In genomic region chr2:204608261-204608660, GRCh38 we compare ENCODE assay signal across 15 cellular contexts.
A peak's percentile ranks its signal among the peaks of the same experiment; 100 is the strongest.
DNase-seq lines count a peak whose midpoint lies in the region; ATAC-seq, FAIRE-seq and TF ChIP-seq lines count a peak whose summit lies in the region.
"Had no signal": no experiment of that assay in that cellular context is flagged by ENCODE, and none has a peak within 500 bp of the region (broad histone marks: within the 10 kb centered on the region; RNA-seq: fewer than 3 reads in every experiment).

No MANE protein-coding gene starts in this region.

- WGBS in lung, 2 donors: 62 to 77% methylated on average over 2 of the region's 2 CpGs

- H3K9me3 ChIP-seq in lung (ENCODE audit: control insufficient read depth in 2 of 2, insufficient read depth in 1 of 2, low read length in 1 of 2): no peaks in the 10 kb centered on the region
- H3K9me3 ChIP-seq: tibial artery had no signal

- H3K27me3 ChIP-seq in lung (ENCODE audit: control insufficient read depth, insufficient read depth): no peaks in the 10 kb centered on the region
- H3K27me3 ChIP-seq: tibial artery had no signal

- intact Hi-C loops in activated CD4-positive, alpha-beta T cell treated with anti-CD3 and anti-CD28 coated beads, Interleukin-2, amount 10 ng/mL, durations not matched to agents 24 days and 14 days (cut with micrococcal nuclease): no loop called here

- no peaks in the 10 kb centered on the region; the same call in 1 of the 2 replicates for H3K27me3 Mint-ChIP-seq in HFFc6 (ENCODE audit: insufficient read depth)
- peaks cover 16% of the 10 kb centered on the region for H3K27me3 Mint-ChIP-seq in activated CD4-positive, alpha-beta T cell treated with anti-CD3 and anti-CD28 coated beads, Interleukin-2, amount 10 ng/mL, durations not matched to agents 24 days and 14 days
- H3K27me3 Mint-ChIP-seq in activated naive CD4-positive, alpha-beta T cell treated with anti-CD3 and anti-CD28 coated beads, Interleukin-2, amount 10 ng/mL, durations not matched to agents 7 days and 5 days: peaks cover 4% of the 10 kb centered on the region

- no peak overlapping the region for H3K4me3 ChIP-seq in lung
- H3K4me3 ChIP-seq: tibial artery had no signal

- ATAC-seq in lung (ENCODE audit: insufficient read depth, low FRiP score): peak; percentile 55
- ATAC-seq in HG02642 (IDR thresholded peaks at IDR 0.05; ENCODE audit: poor library complexity, unreplicated experiment): no peak

- no peak overlapping the region for H3K27ac ChIP-seq in lung (ENCODE audit: low read depth in 1 of 2, low read length in 1 of 2)
- H3K27ac ChIP-seq: tibial artery had no signal

- H3K4me1 Mint-ChIP-seq in HFFc6 (ENCODE audit: low read depth): peaks cover 58% of the 10 kb centered on the region
- no peaks in the 10 kb centered on the region for H3K4me1 Mint-ChIP-seq in activated CD4-positive, alpha-beta T cell treated with anti-CD3 and anti-CD28 coated beads, Interleukin-2, amount 10 ng/mL, durations not matched to agents 24 days and 14 days
- H3K4me1 Mint-ChIP-seq in activated naive CD4-positive, alpha-beta T cell treated with anti-CD3 and anti-CD28 coated beads, Interleukin-2, amount 10 ng/mL, durations not matched to agents 7 days and 5 days: no peaks in the 10 kb centered on the region

- CTCF ChIA-PET in activated naive CD4-positive, alpha-beta T cell treated with anti-CD3 and anti-CD28 coated beads, Interleukin-2, amount 10 ng/mL, durations not matched to agents 7 days and 5 days (lab: Charles Lee): no interaction called here

- H3K36me3 ChIP-seq in lung (ENCODE audit: control insufficient read depth in 2 of 2, insufficient read depth in 2 of 2, low read length in 2 of 2): no peaks in the 10 kb centered on the region
- H3K36me3 ChIP-seq: tibial artery had no signal

- FAIRE-seq in endometrium (lab: Jason Lieb, UNC): peak; percentile 88
- FAIRE-seq: small intestine had no signal

- no peak overlapping the region; the same call in 1 of the 2 replicates for H3K4me3 Mint-ChIP-seq in HFFc6
- no peak overlapping the region for H3K4me3 Mint-ChIP-seq in activated CD4-positive, alpha-beta T cell treated with anti-CD3 and anti-CD28 coated beads, Interleukin-2, amount 10 ng/mL, durations not matched to agents 24 days and 14 days
- H3K4me3 Mint-ChIP-seq in activated naive CD4-positive, alpha-beta T cell treated with anti-CD3 and anti-CD28 coated beads, Interleukin-2, amount 10 ng/mL, durations not matched to agents 7 days and 5 days: no peak overlapping the region
- H3K4me3 Mint-ChIP-seq: T-helper 2 cell treated with Interferon-gamma antibody and Interleukin-4, amounts not matched to agents 5 μg/mL and 100 μg/mL, for 36 hours had no signal

- peak; percentile 57 for DNase-seq in HFFc6
- no peak for DNase-seq in lung (ENCODE audit: low spot score)
- peak; percentile 73 for DNase-seq in stromal cell of bone marrow (ENCODE audit: low read depth)
- DNase-seq in activated CD4-positive, alpha-beta T cell treated with anti-CD3 and anti-CD28 coated beads, Interleukin-2, amount 10 ng/mL, durations not matched to agents 24 days and 14 days: no peak
- DNase-seq in HT-29 (ENCODE audit: low spot score): no peak
- DNase-seq in activated naive CD4-positive, alpha-beta T cell treated with anti-CD3 and anti-CD28 coated beads, Interleukin-2, amount 10 ng/mL, durations not matched to agents 7 days and 5 days: no peak
- DNase-seq: activated CD4-positive, alpha-beta T cell treated with anti-CD3 and anti-CD28 coated beads, Interleukin-2, amount 50 U/mL, for 4 hours; central memory CD4-positive, alpha-beta T cell; KBM-7; NCI-H69; small intestine; tibial artery had no signal

- peaks cover 0 to 16% of the 10 kb centered on the region in 2 donors for H3K4me1 ChIP-seq in lung (ENCODE audit: control insufficient read depth in 2 of 2, insufficient read depth in 2 of 2, low read length in 2 of 2)

- TF ChIP-seq CTCF in HFFc6 (IDR thresholded peaks at IDR 0.05) (no peak), lung (IDR thresholded peaks at IDR 0.05; ENCODE audit: control extremely low read depth, extremely low read depth) (no peak)

- H3K9me3 Mint-ChIP-seq in HFFc6: no peaks in the 10 kb centered on the region
- no peaks in the 10 kb centered on the region for H3K9me3 Mint-ChIP-seq in activated CD4-positive, alpha-beta T cell treated with anti-CD3 and anti-CD28 coated beads, Interleukin-2, amount 10 ng/mL, durations not matched to agents 24 days and 14 days
- no peaks in the 10 kb centered on the region for H3K9me3 Mint-ChIP-seq in activated naive CD4-positive, alpha-beta T cell treated with anti-CD3 and anti-CD28 coated beads, Interleukin-2, amount 10 ng/mL, durations not matched to agents 7 days and 5 days
- H3K9me3 Mint-ChIP-seq: T-helper 2 cell treated with Interferon-gamma antibody and Interleukin-4, amounts not matched to agents 5 μg/mL and 100 μg/mL, for 36 hours had no signal

- peak overlapping the region; percentile 27 for H3K27ac Mint-ChIP-seq in HFFc6
- no peak overlapping the region for H3K27ac Mint-ChIP-seq in activated CD4-positive, alpha-beta T cell treated with anti-CD3 and anti-CD28 coated beads, Interleukin-2, amount 10 ng/mL, durations not matched to agents 24 days and 14 days
- H3K27ac Mint-ChIP-seq in activated naive CD4-positive, alpha-beta T cell treated with anti-CD3 and anti-CD28 coated beads, Interleukin-2, amount 10 ng/mL, durations not matched to agents 7 days and 5 days: no peak overlapping the region
- H3K27ac Mint-ChIP-seq: T-helper 2 cell treated with Interferon-gamma antibody and Interleukin-4, amounts not matched to agents 5 μg/mL and 100 μg/mL, for 36 hours had no signal

- no peaks in the 10 kb centered on the region for H3K36me3 Mint-ChIP-seq in HFFc6 (ENCODE audit: low read depth)
- H3K36me3 Mint-ChIP-seq in activated CD4-positive, alpha-beta T cell treated with anti-CD3 and anti-CD28 coated beads, Interleukin-2, amount 10 ng/mL, durations not matched to agents 24 days and 14 days (ENCODE audit: low read depth): no peaks in the 10 kb centered on the region
- H3K36me3 Mint-ChIP-seq in activated naive CD4-positive, alpha-beta T cell treated with anti-CD3 and anti-CD28 coated beads, Interleukin-2, amount 10 ng/mL, durations not matched to agents 7 days and 5 days: no peaks in the 10 kb centered on the region

Comparison
In these comparisons a context has a peak if more than half of its experiments do, and no peak if none do; other contexts are left out.
1. DNase-seq: peak in HFFc6 (single experiment) and stromal cell of bone marrow (single experiment); none in lung (single experiment), activated CD4-positive, alpha-beta T cell treated with anti-CD3 and anti-CD28 coated beads, Interleukin-2, amount 10 ng/mL, durations not matched to agents 24 days and 14 days (single experiment), HT-29 (single experiment) and activated naive CD4-positive, alpha-beta T cell treated with anti-CD3 and anti-CD28 coated beads, Interleukin-2, amount 10 ng/mL, durations not matched to agents 7 days and 5 days (single experiment).